Comparison of ENCODE assay signal across 8 cellular contexts in genomic region chr1:26431979-26432695, GRCh38. TPM values are rescaled to one million over a fixed set of nuclear protein-coding genes. Genes with fewer than 3 reads are reported as not detected.
DNase-seq lines count a peak whose midpoint lies in the region; ATAC-seq and TF ChIP-seq lines count a peak whose summit lies in the region.

DHDDS (plus strand) TSS chr1:26432321; CDS start chr1:26432946, 625 bp downstream.

- H3K9ac ChIP-seq in KMS-11 = peak within 1 kb of the TSS; percentile 73

- H2AFZ ChIP-seq in KMS-11 (ENCODE audit: low read depth) = peak within 1 kb of the TSS; percentile 83

- peak; percentile 95 for ATAC-seq in GM21737 (IDR thresholded peaks at IDR 0.05; ENCODE audit: unreplicated experiment)

- H3K27ac ChIP-seq in KMS-11 (peak within 1 kb of the TSS; percentile 56; the same call in 1 of the 2 replicates), Peyer's patch (peak within 1 kb of the TSS; percentile 65 to 85 (median 78)), esophagus (ENCODE audit: low read depth in 2 of 2, low read length in 1 of 2) (peak within 1 kb of the TSS; percentile 90 to 95)

- peak within 1 kb of the TSS; percentile 60 for H3K4me3 ChIP-seq in KMS-11 (IDR thresholded peaks at IDR 0.05; ENCODE audit: insufficient read depth, low read depth, low read length)
- H3K4me3 ChIP-seq in Peyer's patch = peak within 1 kb of the TSS; percentile 53 to 70 (median 62)
- peak within 1 kb of the TSS; percentile 69 to 76 for H3K4me3 ChIP-seq in esophagus (ENCODE audit: low read depth in 1 of 2, low read length in 2 of 2)

- peak; percentile 92 for DNase-seq in DMS53 treated with DMSO at 0.1 percent for 48 hours (lab: John Stamatoyannopoulos, UW; ENCODE audit: unreplicated experiment)
- DNase-seq in Peyer's patch = peak; percentile 96 to 99 (median 99)
- peak; percentile 99 for DNase-seq in activated T-cell treated with anti-CD3 and anti-CD28 coated beads, Interleukin-2, amount 50 U/mL, for 48 hours
- peak; percentile 99 for DNase-seq in myocyte (ENCODE audit: low read depth)
- DNase-seq in stimulated activated CD8-positive, alpha-beta memory T cell treated with anti-CD3 and anti-CD28 coated beads, Interleukin-7, amount 100 ng/mL, for 48 hours (ENCODE audit: extremely low read depth in 1 of 2, low read depth in 1 of 2) = peak; percentile 97

- H3K4me1 ChIP-seq in KMS-11 (ENCODE audit: low read depth, poor library complexity, severe bottlenecking) = peaks cover 26% of the 10 kb centered on the region
- peaks cover 0 to 30% (median 8%) of the 10 kb centered on the region in 4 donors for H3K4me1 ChIP-seq in Peyer's patch
- H3K4me1 ChIP-seq in esophagus (ENCODE audit: control insufficient read depth in 2 of 2, insufficient read depth in 2 of 2, low read length in 1 of 2) = peaks cover 0 to 2% of the 10 kb centered on the region in 2 donors

- TF ChIP-seq CTCF in KMS-11 (conservative IDR thresholded peaks at IDR 0.05; ENCODE audit: low read depth, low read length) = no peak
- no peak for TF ChIP-seq CTCF in Peyer's patch (IDR thresholded peaks at IDR 0.05)

- 0 to 1% methylated on average over 45 of the region's 45 CpGs for WGBS in esophagus, 2 donors

- peak; percentile 91 to 93 for TF ChIP-seq POLR2A in Peyer's patch (IDR thresholded peaks at IDR 0.05)

- no peaks in the 10 kb centered on the region for H3K27me3 ChIP-seq in KMS-11 (ENCODE audit: insufficient read depth, low read depth)
- H3K27me3 ChIP-seq in Peyer's patch = no peaks in the 10 kb centered on the region
- no peaks in the 10 kb centered on the region for H3K27me3 ChIP-seq in esophagus (ENCODE audit: control insufficient read depth in 1 of 2, insufficient read depth in 2 of 2, low read length in 2 of 2)

- H4K20me1 ChIP-seq in KMS-11 (ENCODE audit: insufficient read depth) = no peaks in the 10 kb centered on the region

- H3K4me2 ChIP-seq in KMS-11 = peak within 1 kb of the TSS; percentile 99

- H3K36me3 ChIP-seq in KMS-11 (ENCODE audit: insufficient read depth) (0 out of 2 replicates have a peak, but pooled peaks cover 2% of the 10 kb centered on the region), Peyer's patch (peaks cover 0 to 21% (median 0%) of the 10 kb centered on the region in 3 donors), esophagus (ENCODE audit: control insufficient read depth in 2 of 2, insufficient read depth in 2 of 2, low read length in 1 of 2) (peaks cover 0 to 4% of the 10 kb centered on the region in 2 donors)

- H3K9me3 ChIP-seq in Peyer's patch = no peaks in the 10 kb centered on the region
- H3K9me3 ChIP-seq in esophagus (ENCODE audit: control insufficient read depth in 2 of 2, insufficient read depth in 1 of 2, low read depth in 1 of 2, low read length in 1 of 2) = no peaks in the 10 kb centered on the region

- peaks cover 21% of the 10 kb centered on the region; the same call in 1 of the 2 replicates for H3K79me2 ChIP-seq in KMS-11 (ENCODE audit: insufficient read depth, low read depth)

RNA-seq across cellular contexts. Expression of gene DHDDS, which starts in this region (rescaled TPM):
- total RNA-seq in Peyer's patch (10 to 100 TPM; 54.5 to 76.6 (median 62.1) TPM), myocyte (51.6 and 55.3 TPM in 2 replicates)
- polyA plus RNA-seq in esophagus = 10 to 100 TPM; 22.6 to 29.3 TPM
- polyA plus RNA-seq in myocyte (2012) = 53.4 TPM

Comparison
In these comparisons a context has a peak if more than half of its experiments do, and no peak if none do; other contexts are left out.
1. Peak in every context shown above with its lines: DNase-seq, ATAC-seq, H3K4me3 ChIP-seq and H3K27ac ChIP-seq.